ENCODE assay signal across 15 cellular contexts in genomic region chr19:41690801-41691065, GRCh38. TPM values are rescaled to one million over a fixed set of nuclear protein-coding genes. Genes with fewer than 3 reads are reported as not detected.
"Had no signal": no experiment of that assay in that cellular context is flagged by ENCODE, and none has a peak within 500 bp of the region (broad histone marks: within the 10 kb centered on the region; RNA-seq: fewer than 3 reads in every experiment).

No MANE protein-coding gene starts in this region.

- H3K9me3 ChIP-seq: SK-N-SH had no signal

- H3K36me3 ChIP-seq: MG63 had no signal

- DNase-seq: IMR-90; KG1; MG63; NCI-H1092 treated with DMSO at 0.1 percent for 48 hours; NCI-H187 treated with DMSO at 0.1 percent for 48 hours; NCI-H2171 treated with DMSO at 0.1 percent for 48 hours; NCI-H446 treated with DMSO at 0.1 percent for 48 hours; NK-92 treated with Interleukin-12 subunit alpha and Interleukin-12 subunit beta, amount 100 ng/mL, for 24 hours had no signal

- H3K9ac ChIP-seq: SK-N-SH had no signal

- H3K4me3 ChIP-seq: MG63 had no signal

- H3K4me2 ChIP-seq: SK-N-SH had no signal

- H3K27ac ChIP-seq: RWPE1 had no signal

RNA-seq across cellular contexts. Expression of gene CEACAM7, which starts 2.7 kb away (rescaled TPM):
- total RNA-seq: HepG2, HT1080, IMR-90, OCI-LY7, PC-3, SK-MEL-5 had no signal
- polyA plus RNA-seq: HepG2, IMR-90, SK-N-SH had no signal

RNA-seq across cellular contexts. Expression of gene CEACAM5, which starts 17.7 kb away (rescaled TPM):
- total RNA-seq: HepG2, HT1080, IMR-90, OCI-LY7, SK-MEL-5 had no signal
- polyA plus RNA-seq: HepG2, IMR-90, SK-N-SH had no signal
